9 cellular contexts compared by ENCODE assay signal in the genomic region with DNA sequence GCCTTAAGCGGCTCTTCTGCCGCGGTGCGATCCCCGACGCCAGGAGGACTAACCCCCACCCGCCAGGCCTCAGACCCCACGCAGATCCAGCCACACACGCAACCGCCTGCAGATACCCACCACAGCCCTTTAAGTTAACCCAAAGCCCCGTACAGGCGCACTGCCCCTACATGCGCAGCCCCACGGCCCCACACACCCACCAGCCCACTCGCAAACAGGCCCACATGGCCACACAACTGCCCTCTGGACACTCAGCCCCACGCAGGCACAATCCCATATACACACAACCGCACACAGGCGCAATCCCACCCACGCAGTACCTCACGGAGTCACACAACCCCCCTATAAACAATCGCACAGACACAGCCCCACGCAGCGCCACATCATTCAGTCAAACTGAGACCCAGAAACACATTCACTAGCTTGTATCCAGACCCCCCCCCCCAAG. TPM values are rescaled to one million over a fixed set of nuclear protein-coding genes. Genes with fewer than 3 reads are reported as not detected.
DNase-seq lines count a peak whose midpoint lies in the region; ATAC-seq and TF ChIP-seq lines count a peak whose summit lies in the region.
"Had no signal": no experiment of that assay in that cellular context is flagged by ENCODE, and none has a peak within 500 bp of the region (broad histone marks: within the 10 kb centered on the region; RNA-seq: fewer than 3 reads in every experiment).

No MANE protein-coding gene starts in this region.

- H3K4me3 Mint-ChIP-seq in Caco-2 (ENCODE audit: unreplicated experiment) (no peak overlapping the region), activated B cell treated with CpG ODN at 0.5 μM for 24 hours (peak overlapping the region; percentile 87)

- POLR2A ChIA-PET in Caco-2 (lab: Charles Lee), result no interaction called here
- POLR2A ChIA-PET in activated B cell treated with CpG ODN at 0.5 μM for 24 hours (lab: Charles Lee), result interaction anchor here (0.5 kb wide), 1 partner anchor 41 kb away, joined by 3 read pairs; no protein-coding TSS in a partner anchor

- H3K4me1 ChIP-seq in Caco-2, result no peaks in the 10 kb centered on the region; the same call in 1 of the 2 replicates

- CTCF ChIA-PET in Caco-2 (lab: Charles Lee), result no interaction called here
- CTCF ChIA-PET in activated B cell treated with CpG ODN at 0.5 μM for 24 hours (lab: Charles Lee), result no interaction called here

- intact Hi-C loops in Caco-2 (cut with micrococcal nuclease; ENCODE audit: unreplicated experiment), result loop anchor here (10.0 kb wide), 1 partner anchor 132 kb away; no protein-coding TSS in a partner anchor
- intact Hi-C loops in activated B cell treated with CpG ODN at 0.5 μM for 24 hours (cut with micrococcal nuclease), result no loop called here
- intact Hi-C loops in sciatic nerve (cut with DNase I), result no loop called here

- peak overlapping the region; percentile 15 for H3K27ac Mint-ChIP-seq in Caco-2 (ENCODE audit: unreplicated experiment)
- no peak overlapping the region for H3K27ac Mint-ChIP-seq in activated B cell treated with CpG ODN at 0.5 μM for 24 hours

- peaks cover 2% of the 10 kb centered on the region for H3K36me3 ChIP-seq in Caco-2 (ENCODE audit: control insufficient read depth, insufficient read depth, low read length)

- BruUV-seq in Caco-2 (replicated peaks; lab: Mats Ljungman, UMichigan), result no TSS peak

- no peak for TF ChIP-seq CTCF in Caco-2 (IDR thresholded peaks at IDR 0.05; ENCODE audit: insufficient read depth in 1 of 2, low read depth in 1 of 2, low read length in 1 of 2, severe bottlenecking in 1 of 2, unreplicated experiment in 1 of 2)
- TF ChIP-seq CTCF in activated B cell treated with CpG ODN at 0.5 μM for 24 hours (IDR thresholded peaks at IDR 0.05), result no peak
- TF ChIP-seq CTCF in fibroblast of pulmonary artery (IDR thresholded peaks at IDR 0.05; ENCODE audit: low read length, missing control alignments), result no peak

- DNase-seq in Caco-2, result no peak
- no peak for DNase-seq in activated B cell treated with CpG ODN at 0.5 μM for 24 hours
- DNase-seq in fibroblast of pulmonary artery (ENCODE audit: low read depth), result no peak
- no peak for DNase-seq in sciatic nerve (ENCODE audit: low spot score)
- DNase-seq in NCI-H1694 (lab: John Stamatoyannopoulos, UW), result no peak
- DNase-seq: kidney had no signal

- H3K27me3 Mint-ChIP-seq in Caco-2 (ENCODE audit: insufficient read depth, unreplicated experiment), result no peaks in the 10 kb centered on the region
- H3K27me3 Mint-ChIP-seq in activated B cell treated with CpG ODN at 0.5 μM for 24 hours, result peaks cover 34% of the 10 kb centered on the region

- H3K4me3 ChIP-seq in Caco-2 (ENCODE audit: low read depth, low read length) (no peak overlapping the region), fibroblast of pulmonary artery (replicated peaks; ENCODE audit: low read depth, low read length) (peak overlapping the region; percentile 53)

- H3K27me3 ChIP-seq in Caco-2 (replicated peaks; ENCODE audit: control insufficient read depth, insufficient read depth, low read length), result no peaks in the 10 kb centered on the region

- H3K36me3 Mint-ChIP-seq in Caco-2 (ENCODE audit: insufficient read depth, unreplicated experiment), result peaks cover 24% of the 10 kb centered on the region
- peaks cover 3% of the 10 kb centered on the region for H3K36me3 Mint-ChIP-seq in activated B cell treated with CpG ODN at 0.5 μM for 24 hours (ENCODE audit: low read depth)

- H3K9me3 ChIP-seq in Caco-2, result no peaks in the 10 kb centered on the region

- ATAC-seq in activated B cell treated with CpG ODN at 0.5 μM for 24 hours (ENCODE audit: low read depth), result no peak
- ATAC-seq in sciatic nerve, result peak; percentile 14
- ATAC-seq in HG02623 (IDR thresholded peaks at IDR 0.05; ENCODE audit: unreplicated experiment), result no peak
- ATAC-seq in GM21737 (IDR thresholded peaks at IDR 0.05; ENCODE audit: unreplicated experiment), result no peak
- ATAC-seq in GM18505 (IDR thresholded peaks at IDR 0.05; ENCODE audit: unreplicated experiment), result no peak

- H3K4me1 Mint-ChIP-seq in Caco-2 (ENCODE audit: low read depth, unreplicated experiment) (peaks cover 10% of the 10 kb centered on the region), activated B cell treated with CpG ODN at 0.5 μM for 24 hours (peaks cover 28% of the 10 kb centered on the region)

- H3K9me3 Mint-ChIP-seq in Caco-2 (ENCODE audit: unreplicated experiment), result no peaks in the 10 kb centered on the region
- H3K9me3 Mint-ChIP-seq in activated B cell treated with CpG ODN at 0.5 μM for 24 hours, result no peaks in the 10 kb centered on the region

- TF ChIP-seq POLR2A in GM18505 (IDR thresholded peaks at IDR 0.05; ENCODE audit: borderline replicate concordance, extremely low read depth, insufficient read depth, insufficient read length), result no peak

RNA-seq across cellular contexts. Expression of a gene that starts 41.7 kb away (rescaled TPM):
- 44.3 and 46.7 TPM in 2 replicates for total RNA-seq in Caco-2 (2022)
- 26.7 and 31.2 TPM in 2 replicates for total RNA-seq in activated B cell treated with CpG ODN at 0.5 μM for 24 hours
- 62.0 TPM for total RNA-seq in sciatic nerve
